Comparison of ENCODE assay signal across 1 cellular context in genomic region chr9:77020438-77021264, GRCh38.
TF ChIP-seq lines count a peak whose summit lies in the region.

No MANE protein-coding gene starts in this region.

TF ChIP-seq in IMR-90, 13 proteins besides CTCF, POLR2A, EP300 and RAD21 (continued from another document):
- TF ChIP-seq, protein P1, sequence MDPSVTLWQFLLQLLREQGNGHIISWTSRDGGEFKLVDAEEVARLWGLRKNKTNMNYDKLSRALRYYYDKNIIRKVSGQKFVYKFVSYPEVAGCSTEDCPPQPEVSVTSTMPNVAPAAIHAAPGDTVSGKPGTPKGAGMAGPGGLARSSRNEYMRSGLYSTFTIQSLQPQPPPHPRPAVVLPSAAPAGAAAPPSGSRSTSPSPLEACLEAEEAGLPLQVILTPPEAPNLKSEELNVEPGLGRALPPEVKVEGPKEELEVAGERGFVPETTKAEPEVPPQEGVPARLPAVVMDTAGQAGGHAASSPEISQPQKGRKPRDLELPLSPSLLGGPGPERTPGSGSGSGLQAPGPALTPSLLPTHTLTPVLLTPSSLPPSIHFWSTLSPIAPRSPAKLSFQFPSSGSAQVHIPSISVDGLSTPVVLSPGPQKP (IDR thresholded peaks at IDR 0.05; ENCODE audit: borderline replicate concordance, low read depth, low read length): no peak
- TF ChIP-seq RCOR1 (IDR thresholded peaks at IDR 0.05; ENCODE audit: insufficient replicate concordance, low read length): no peak
- TF ChIP-seq MAFK (IDR thresholded peaks at IDR 0.05; ENCODE audit: low read depth, low read length): no peak
- no peak for TF ChIP-seq MAZ (IDR thresholded peaks at IDR 0.05; ENCODE audit: borderline replicate concordance, low read depth, low read length)
- no peak for TF ChIP-seq NFE2L2 (IDR thresholded peaks at IDR 0.05; ENCODE audit: low read depth, low read length)
